In the genomic region with DNA sequence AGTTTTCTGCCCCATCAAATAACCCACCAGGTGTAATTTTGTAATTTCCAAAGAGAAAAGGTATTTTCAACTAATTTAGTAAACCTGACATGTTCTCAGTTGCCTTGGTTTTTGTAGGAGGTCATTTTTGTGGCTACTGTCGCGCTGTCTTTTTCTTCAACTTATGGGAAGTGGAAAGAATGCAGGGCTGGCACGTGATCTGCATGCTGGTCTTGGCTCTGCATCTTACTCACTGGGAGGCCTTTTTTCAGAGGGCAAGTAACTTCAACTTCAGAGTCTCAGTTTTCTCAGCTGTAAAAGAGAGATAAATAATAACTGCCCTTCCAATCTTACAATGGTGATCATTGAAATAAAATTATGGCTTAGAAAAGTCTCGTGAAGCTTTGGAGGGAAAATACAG, we compare ENCODE assay signal across 31 cellular contexts. TPM values are rescaled to one million over a fixed set of nuclear protein-coding genes. Genes with fewer than 3 reads are reported as not detected.
DNase-seq lines count a peak whose midpoint lies in the region; ATAC-seq and TF ChIP-seq lines count a peak whose summit lies in the region.
"Had no signal": no experiment of that assay in that cellular context is flagged by ENCODE, and none has a peak within 500 bp of the region (broad histone marks: within the 10 kb centered on the region; RNA-seq: fewer than 3 reads in every experiment).

No MANE protein-coding gene starts in this region.

- CTCF ChIA-PET in IMR-90 (lab: Yijun Ruan, JAX), result no interaction called here

- no peak overlapping the region for H4K8ac ChIP-seq in IMR-90 (ENCODE audit: low read depth in 2 of 2, low read length in 2 of 2)

- H4K91ac ChIP-seq in IMR-90 (ENCODE audit: insufficient read depth, low read depth, low read length), result no peak overlapping the region

- H3K79me2 ChIP-seq in fibroblast of lung (ENCODE audit: control insufficient read depth, insufficient read depth, low read length) (no peaks in the 10 kb centered on the region), osteoblast (ENCODE audit: insufficient read depth, low read length) (no peaks in the 10 kb centered on the region)

- H4K20me1 ChIP-seq in IMR-90 (ENCODE audit: insufficient read depth, low read length), result no peaks in the 10 kb centered on the region
- H4K20me1 ChIP-seq in fibroblast of lung (ENCODE audit: control insufficient read depth, extremely low read depth, insufficient read depth, low read length), result no peaks in the 10 kb centered on the region
- no peaks in the 10 kb centered on the region for H4K20me1 ChIP-seq in osteoblast (ENCODE audit: insufficient read depth, low read length)

- no peaks in the 10 kb centered on the region for H3K9me3 ChIP-seq in IMR-90 (ENCODE audit: control insufficient read depth, insufficient read depth, low read length)
- no peaks in the 10 kb centered on the region for H3K9me3 ChIP-seq in fibroblast of lung (ENCODE audit: control insufficient read depth, insufficient read depth, low read depth, low read length)
- no peaks in the 10 kb centered on the region for H3K9me3 ChIP-seq in osteoblast (ENCODE audit: low read depth, low read length)
- H3K9me3 ChIP-seq: BE2C, gastroesophageal sphincter, neutrophil, stomach, tibial artery had no signal

- intact Hi-C loops in IMR-90 (cut with micrococcal nuclease), result no loop called here

- H4K5ac ChIP-seq in IMR-90 (ENCODE audit: low read depth, low read length), result no peak overlapping the region

- TF ChIP-seq RAD21 in IMR-90 (IDR thresholded peaks at IDR 0.05; ENCODE audit: low read length), result no peak

- no peak overlapping the region for H2BK5ac ChIP-seq in IMR-90 (ENCODE audit: low read depth, low read length, poor library complexity, severe bottlenecking)

- no peak overlapping the region for H3K23ac ChIP-seq in IMR-90 (ENCODE audit: low read depth, low read length)

- H2AK5ac ChIP-seq in IMR-90 (ENCODE audit: low read depth, low read length), result no peak overlapping the region

- dilution Hi-C loops in IMR-90 (cut with HindIII; ENCODE audit: low sequenced_read_pairs, unreplicated experiment), result no loop called here

- H3K36me3 ChIP-seq in IMR-90 (ENCODE audit: control insufficient read depth, insufficient read depth, low read length) (no peaks in the 10 kb centered on the region), fibroblast of lung (ENCODE audit: control insufficient read depth, insufficient read depth, low read length) (no peaks in the 10 kb centered on the region), osteoblast (ENCODE audit: insufficient read depth, low read length) (no peaks in the 10 kb centered on the region)
- H3K36me3 ChIP-seq: BE2C, gastroesophageal sphincter, neutrophil, stomach, tibial artery had no signal

- no peak overlapping the region for H3K14ac ChIP-seq in IMR-90 (replicated peaks; ENCODE audit: low read depth, low read length)

- H3K9ac ChIP-seq in IMR-90 (ENCODE audit: low read depth, low read length), result no peak overlapping the region
- H3K9ac ChIP-seq in fibroblast of lung (ENCODE audit: insufficient read depth, low read length), result no peak overlapping the region

- no TSS peak for BruUV-seq in IMR-90 (replicated peaks; lab: Mats Ljungman, UMichigan)

- H3K4me1 ChIP-seq in IMR-90 (ENCODE audit: control insufficient read depth, insufficient read depth, low read length) (no peaks in the 10 kb centered on the region), fibroblast of lung (ENCODE audit: control insufficient read depth, extremely low read depth, insufficient read depth, low read length) (no peaks in the 10 kb centered on the region), osteoblast (ENCODE audit: insufficient read depth, low read length) (no peaks in the 10 kb centered on the region)
- H3K4me1 ChIP-seq: BE2C, gastroesophageal sphincter, stomach, tibial artery had no signal

- in situ Hi-C loops in IMR-90 (cut with MboI; ENCODE audit: low sequenced_read_pairs), result no loop called here
- in situ Hi-C loops in GM13977 (cut with MboI; ENCODE audit: low pct_unique_long_range_greater_than_20kb, low sequenced_read_pairs, unreplicated experiment), result no loop called here

- no peak for TF ChIP-seq POLR2A in IMR-90 (IDR thresholded peaks at IDR 0.05; ENCODE audit: low read depth, low read length)

- H2AK9ac ChIP-seq in IMR-90 (replicated peaks; ENCODE audit: low read depth, low read length, poor library complexity), result no peak overlapping the region

- no peak overlapping the region for H2BK15ac ChIP-seq in IMR-90 (ENCODE audit: low read depth, low read length)

- peak overlapping the region; percentile 51 for H2AFZ ChIP-seq in IMR-90 (replicated peaks; ENCODE audit: low read length, poor library complexity)
- H2AFZ ChIP-seq in fibroblast of lung (ENCODE audit: low read length), result no peak overlapping the region
- H2AFZ ChIP-seq in osteoblast (ENCODE audit: low read length), result peak overlapping the region; percentile 22

- H3K56ac ChIP-seq in IMR-90 (ENCODE audit: extremely low read depth, insufficient read depth, low read length), result no peak overlapping the region

- no peaks in the 10 kb centered on the region; the same call in 1 of the 2 replicates for H3K9me1 ChIP-seq in IMR-90 (ENCODE audit: insufficient read depth, low read length)

- H3K79me1 ChIP-seq in IMR-90 (ENCODE audit: low read depth in 1 of 2, low read length in 2 of 2), result no peaks in the 10 kb centered on the region

- H3K4ac ChIP-seq in IMR-90 (ENCODE audit: low read depth, low read length), result no peak overlapping the region

- H3K27me3 ChIP-seq in IMR-90 (ENCODE audit: control insufficient read depth, insufficient read depth, low read length) (peaks cover 2% of the 10 kb centered on the region; the same call in 1 of the 2 replicates), fibroblast of lung (ENCODE audit: control insufficient read depth, insufficient read depth, low read length) (no peaks in the 10 kb centered on the region), osteoblast (ENCODE audit: insufficient read depth, low read length) (no peaks in the 10 kb centered on the region)
- H3K27me3 ChIP-seq: BE2C, gastroesophageal sphincter, neutrophil, tibial artery had no signal

- DNase-seq in IMR-90 (peak; percentile 52), amniotic epithelial cell (ENCODE audit: low read depth) (peak; percentile 47), fibroblast of lung (ENCODE audit: low read depth in 2 of 2) (peak; percentile 30 to 55), osteoblast (ENCODE audit: insufficient read length, low spot score, missing footprints) (no peak), GM20000 (ENCODE audit: low spot score) (no peak), GM13977 (ENCODE audit: low spot score) (no peak)
- DNase-seq in activated T-cell treated with anti-CD3 and anti-CD28 coated beads, Interleukin-2, amount 50 U/mL, for 1 hour, result no peak
- DNase-seq: activated CD8-positive, alpha-beta T cell treated with anti-CD3 and anti-CD28 coated beads for 36 hours; activated naive CD4-positive, alpha-beta T cell treated with anti-CD3 and anti-CD28 coated beads, Interleukin-2, amount 50 U/mL, for 16 hours; amygdala; BE2C; CD8-positive, alpha-beta T cell; central memory CD4-positive, alpha-beta T cell; effector memory CD8-positive, alpha-beta T cell; HCEC 1CT; kidney glomerular epithelial cell; naive B cell; NCI-H1092; NCI-H187 treated with DMSO at 0.1 percent for 48 hours; NCI-H2171 treated with DMSO at 0.1 percent for 48 hours; NCI-H510A; right cardiac atrium; stomach; T-helper 2 cell; tibial artery had no signal

- no peak overlapping the region for H2BK120ac ChIP-seq in IMR-90 (ENCODE audit: low read depth, low read length)

- H3K18ac ChIP-seq in IMR-90 (ENCODE audit: low read depth, low read length), result no peak overlapping the region

- H3K27ac ChIP-seq in IMR-90 (ENCODE audit: insufficient read depth, low read length), result no peak overlapping the region
- H3K27ac ChIP-seq in fibroblast of lung (ENCODE audit: insufficient read depth, low read length), result no peak overlapping the region
- H3K27ac ChIP-seq in osteoblast (ENCODE audit: low read depth, low read length), result no peak overlapping the region
- H3K27ac ChIP-seq: gastroesophageal sphincter, neutrophil, stomach, tibial artery had no signal

- no peak overlapping the region for H2BK20ac ChIP-seq in IMR-90 (ENCODE audit: low read depth, low read length)

- no peak overlapping the region for H3K4me2 ChIP-seq in IMR-90 (ENCODE audit: low read depth, low read length)
- no peak overlapping the region for H3K4me2 ChIP-seq in fibroblast of lung (ENCODE audit: extremely low read depth, insufficient read depth, low read length)
- no peak overlapping the region for H3K4me2 ChIP-seq in osteoblast (ENCODE audit: insufficient read depth, low read length)

- no CpG with 5 or more reads among the region's 4 CpGs for WGBS in IMR-90 (ENCODE audit: extremely low coverage in 2 of 2, insufficient read length in 1 of 2), 2 experiments

- POLR2A ChIA-PET in IMR-90 (lab: Charles Lee; ENCODE audit: unreplicated experiment), result no interaction called here

- peak; percentile 44; the same call in 1 of the 2 replicates for ATAC-seq in IMR-90 (ENCODE audit: low read depth)
- no peak for ATAC-seq in GM19324 (IDR thresholded peaks at IDR 0.05; ENCODE audit: low FRiP score, unreplicated experiment)
- ATAC-seq: activated CD4-positive, CD25-positive, alpha-beta regulatory T cell treated with anti-CD3 and anti-CD28 coated beads, Interleukin-2, amount 50 U/mL, for 24 hours; activated CD8-positive, alpha-beta T cell treated with anti-CD3 and anti-CD28 coated beads for 36 hours; activated T-helper 17 cell treated with anti-CD3 and anti-CD28 coated beads, Interleukin-2, amount 50 U/mL, for 72 hours; CD8-positive, alpha-beta T cell; effector memory CD8-positive, alpha-beta T cell; gastroesophageal sphincter; HepG2; right cardiac atrium had no signal

- H3K4me3 ChIP-seq in IMR-90 (ENCODE audit: insufficient read depth, low read depth, low read length) (no peak overlapping the region), fibroblast of lung (replicated peaks in 1 of 4; ENCODE audit: control extremely low read depth in 1 of 4, insufficient read depth in 1 of 4, low read depth in 3 of 4, low read length in 4 of 4) (no peak overlapping the region), osteoblast (ENCODE audit: insufficient read depth, low read length) (no peak overlapping the region)
- H3K4me3 ChIP-seq: gastroesophageal sphincter, stomach, tibial artery had no signal

- TF ChIP-seq CTCF in IMR-90 (conservative IDR thresholded peaks at IDR 0.05; ENCODE audit: low read depth, low read length) (no peak), fibroblast of lung (conservative IDR thresholded peaks at IDR 0.05 in 1 of 2, IDR thresholded peaks at IDR 0.05 in 1 of 2; ENCODE audit: low read depth in 1 of 2, low read length in 2 of 2) (no peak), osteoblast (IDR thresholded peaks at IDR 0.05; ENCODE audit: extremely low read depth, low read depth, low read length) (no peak), GM20000 (IDR thresholded peaks at IDR 0.05; ENCODE audit: extremely low read depth, missing control alignments) (no peak), GM13977 (IDR thresholded peaks at IDR 0.05; ENCODE audit: extremely low read depth, insufficient read depth, missing control alignments) (no peak)

RNA-seq across cellular contexts. Expression of gene MOSPD1, which starts 34.2 kb away (rescaled TPM):
- total RNA-seq in IMR-90 (2012; rRNA removed) (25.5 and 50.8 TPM in 2 replicates), fibroblast of lung (59.1 and 71.7 TPM in 2 replicates), osteoblast (43.3 and 46.0 TPM in 2 replicates)
- polyA plus RNA-seq in IMR-90 (2012; rRNA removed) (11.6 and 16.9 TPM in 2 replicates), fibroblast of lung (54.5 and 66.0 TPM in 2 replicates)
- polyA plus RNA-seq in IMR-90 (2012; cell fraction: cytosol; rRNA removed), result 1.5 and 1.8 TPM in 2 replicates
- polyA plus RNA-seq in IMR-90 (2012; cell fraction: nucleus; rRNA removed; ENCODE audit: low replicate concordance), result 0.77 and 17.2 TPM in 2 replicates
- polyA plus RNA-seq in fibroblast of lung (2012), result 35.5 and 41.7 TPM in 2 replicates
- 5.1 and 8.4 TPM in 2 replicates for polyA minus RNA-seq in fibroblast of lung (ENCODE audit: low replicate concordance)

Comparison
In these comparisons a context has a peak if more than half of its experiments do, and no peak if none do; other contexts are left out.
1. DNase-seq: peak in IMR-90 (single experiment), amniotic epithelial cell (single experiment) and fibroblast of lung (2 of 2); none in osteoblast (single experiment), activated T-cell treated with anti-CD3 and anti-CD28 coated beads, Interleukin-2, amount 50 U/mL, for 1 hour (single experiment), GM20000 (single experiment) and GM13977 (single experiment).